18 cellular contexts compared by ENCODE assay signal in genomic region chr12:131863711-131864396, GRCh38. TPM values are rescaled to one million over a fixed set of nuclear protein-coding genes. Genes with fewer than 3 reads are reported as not detected.
DNase-seq lines count a peak whose midpoint lies in the region; ATAC-seq, FAIRE-seq and TF ChIP-seq lines count a peak whose summit lies in the region.
"Had no signal": no experiment of that assay in that cellular context is flagged by ENCODE, and none has a peak within 500 bp of the region (broad histone marks: within the 10 kb centered on the region; RNA-seq: fewer than 3 reads in every experiment).

No MANE protein-coding gene starts in this region.

- no peak for ATAC-seq in activated T-helper 17 cell treated with anti-CD3 and anti-CD28 coated beads, Interleukin-2, amount 50 U/mL, for 72 hours (replicated peaks)
- ATAC-seq: activated T-cell treated with anti-CD3 and anti-CD28 coated beads, Interleukin-2, amount 50 U/mL, for 72 hours; body of pancreas had no signal

- H4K20me1 ChIP-seq in keratinocyte (ENCODE audit: control insufficient read depth, extremely low read depth, insufficient read depth, low read length) = no peaks in the 10 kb centered on the region

- no peak overlapping the region for H3K27ac ChIP-seq in HEK293 (ENCODE audit: extremely low read depth, low read depth, low read length)
- no peak overlapping the region for H3K27ac ChIP-seq in SK-N-MC
- no peak overlapping the region for H3K27ac ChIP-seq in keratinocyte (ENCODE audit: control insufficient read depth, insufficient read depth, low read length)
- H3K27ac ChIP-seq in ascending aorta = no peak overlapping the region
- H3K27ac ChIP-seq: body of pancreas, WERI-Rb-1 had no signal

- H3K36me3 Mint-ChIP-seq in activated T-helper 17 cell treated with anti-CD3 and anti-CD28 coated beads, Interleukin-2, amount 50 U/mL, for 72 hours (ENCODE audit: low read depth) = no peaks in the 10 kb centered on the region
- H3K36me3 Mint-ChIP-seq: activated naive CD8-positive, alpha-beta T cell treated with anti-CD3 and anti-CD28 coated beads for 36 hours; naive B cell had no signal

- DNase-seq in BE2C (peak; percentile 75), SK-N-MC (ENCODE audit: low read depth, low spot score) (no peak), keratinocyte (ENCODE audit: low read depth, low spot score) (no peak), NCI-H510A treated with DMSO at 0.1 percent for 48 hours (lab: John Stamatoyannopoulos, UW) (no peak), ascending aorta (ENCODE audit: low spot score in 2 of 2) (no peak), SIG-M5 (lab: John Stamatoyannopoulos, UW) (no peak)
- DNase-seq: activated CD4-positive, alpha-beta memory T cell treated with anti-CD3 and anti-CD28 coated beads, Interleukin-2, amount 10 ng/mL, durations not matched to agents 7 days and 5 days; activated naive CD8-positive, alpha-beta T cell treated with anti-CD3 and anti-CD28 coated beads for 36 hours; activated T-cell treated with anti-CD3 and anti-CD28 coated beads, Interleukin-2, amount 50 U/mL, for 72 hours; body of pancreas; naive B cell; NCI-H1105 treated with DMSO at 0.1 percent for 48 hours; stimulated activated CD4-positive, alpha-beta T cell treated with anti-CD3 and anti-CD28 coated beads, Interleukin-4, amount 100 ng/mL, for 1 hour; WERI-Rb-1 had no signal

- H3K9me1 ChIP-seq in keratinocyte (ENCODE audit: control insufficient read depth, extremely low read depth, insufficient read depth, low read length) = no peaks in the 10 kb centered on the region

- no peak overlapping the region for H3K4me3 Mint-ChIP-seq in activated T-helper 17 cell treated with anti-CD3 and anti-CD28 coated beads, Interleukin-2, amount 50 U/mL, for 72 hours
- H3K4me3 Mint-ChIP-seq: activated CD4-positive, alpha-beta memory T cell treated with anti-CD3 and anti-CD28 coated beads, Interleukin-2, amount 10 ng/mL, durations not matched to agents 7 days and 5 days; activated naive CD8-positive, alpha-beta T cell treated with anti-CD3 and anti-CD28 coated beads for 36 hours; activated T-cell treated with anti-CD3 and anti-CD28 coated beads, Interleukin-2, amount 50 U/mL, for 72 hours; naive B cell; T-helper 1 cell treated with Interleukin-12 subunit alpha and Interleukin-12 subunit beta and Interleukin-4 antibody, amounts not matched to agents 30 μg/mL and 1 μg/mL, for 36 hours had no signal

- H3K36me3 ChIP-seq in BE2C (no peaks in the 10 kb centered on the region), HEK293 (ENCODE audit: control insufficient read depth in 2 of 2, insufficient read depth in 1 of 2, low read length in 2 of 2) (no peaks in the 10 kb centered on the region), SK-N-MC (ENCODE audit: insufficient read depth, low read length) (no peaks in the 10 kb centered on the region), keratinocyte (ENCODE audit: control insufficient read depth in 2 of 2, extremely low read depth in 1 of 2, insufficient read depth in 2 of 2, low read length in 2 of 2) (no peaks in the 10 kb centered on the region), ascending aorta (no peaks in the 10 kb centered on the region)
- H3K36me3 ChIP-seq: WERI-Rb-1 had no signal

- intact Hi-C loops in ascending aorta (cut with DNase I) = no loop called here

- H3K9me3 ChIP-seq in BE2C = no peaks in the 10 kb centered on the region
- H3K9me3 ChIP-seq in HEK293 (ENCODE audit: control insufficient read depth, insufficient read depth, low read depth, low read length) = no peaks in the 10 kb centered on the region
- H3K9me3 ChIP-seq in SK-N-MC (ENCODE audit: low read depth, low read length) = no peaks in the 10 kb centered on the region
- no peaks in the 10 kb centered on the region for H3K9me3 ChIP-seq in keratinocyte (ENCODE audit: control insufficient read depth, low read depth, low read length)
- H3K9me3 ChIP-seq in ascending aorta = no peaks in the 10 kb centered on the region
- H3K9me3 ChIP-seq: body of pancreas had no signal

- no peak for TF ChIP-seq CTCF in BE2C (IDR thresholded peaks at IDR 0.05; ENCODE audit: low read depth, low read length)
- TF ChIP-seq CTCF in HEK293 (tag by site-specific recombination; IDR thresholded peaks at IDR 0.05) = no peak
- TF ChIP-seq CTCF in keratinocyte (optimal IDR thresholded peaks at IDR 0.05 in 1 of 3, IDR thresholded peaks at IDR 0.05 in 1 of 3, conservative IDR thresholded peaks at IDR 0.05 in 1 of 3; ENCODE audit: extremely low read depth in 1 of 3, insufficient read depth in 2 of 3, low read length in 3 of 3) = no peak
- no peak for TF ChIP-seq CTCF in ascending aorta (IDR thresholded peaks at IDR 0.05)

- CTCF ChIA-PET in HEK293 (lab: Yijun Ruan, JAX) = interaction anchor here (0.6 kb wide), 1 partner anchor 71 kb away, joined by 3 read pairs; no protein-coding TSS in a partner anchor

- peak overlapping the region; percentile 43 for H3K4me2 ChIP-seq in keratinocyte (ENCODE audit: control insufficient read depth, extremely low read depth, insufficient read depth, low read depth, low read length)

- H2AFZ ChIP-seq in keratinocyte (ENCODE audit: control insufficient read depth, low read length) = no peak overlapping the region

- H3K4me1 ChIP-seq in BE2C (peaks cover 12% of the 10 kb centered on the region), HEK293 (ENCODE audit: control insufficient read depth, insufficient read depth, low read length) (no peaks in the 10 kb centered on the region), keratinocyte (ENCODE audit: control insufficient read depth, extremely low read depth, insufficient read depth, low read length) (peaks cover 28% of the 10 kb centered on the region), ascending aorta (no peaks in the 10 kb centered on the region)
- H3K4me1 ChIP-seq: body of pancreas had no signal

- H3K4me3 ChIP-seq in BE2C (ENCODE audit: low read depth, low read length) (peak overlapping the region; percentile 33), HEK293 (ENCODE audit: low read depth, low read length) (no peak overlapping the region), SK-N-MC (0 out of 2 replicates have a peak overlapping the region, but pooled peaks have one; percentile 32), keratinocyte (ENCODE audit: control insufficient read depth in 2 of 3, extremely low read depth in 1 of 3, insufficient read depth in 2 of 3, low read depth in 1 of 3, low read length in 3 of 3) (no peak overlapping the region), ascending aorta (no peak overlapping the region)
- H3K4me3 ChIP-seq: body of pancreas, lung had no signal

- H3K79me2 ChIP-seq in keratinocyte (ENCODE audit: control insufficient read depth, insufficient read depth, low read length) = no peaks in the 10 kb centered on the region

- no peaks in the 10 kb centered on the region for H3K27me3 ChIP-seq in BE2C
- H3K27me3 ChIP-seq in keratinocyte (ENCODE audit: control insufficient read depth, extremely low read depth, insufficient read depth, low read length) = no peaks in the 10 kb centered on the region
- H3K27me3 ChIP-seq in ascending aorta = no peaks in the 10 kb centered on the region
- H3K27me3 ChIP-seq: body of pancreas had no signal

- H3K9ac ChIP-seq in SK-N-MC (ENCODE audit: insufficient read length) = no peak overlapping the region
- H3K9ac ChIP-seq in keratinocyte (ENCODE audit: control insufficient read depth, extremely low read depth, insufficient read depth, low read length) = no peak overlapping the region

- H3K27me3 Mint-ChIP-seq in activated T-helper 17 cell treated with anti-CD3 and anti-CD28 coated beads, Interleukin-2, amount 50 U/mL, for 72 hours = no peaks in the 10 kb centered on the region
- H3K27me3 Mint-ChIP-seq: activated CD4-positive, alpha-beta memory T cell treated with anti-CD3 and anti-CD28 coated beads, Interleukin-2, amount 10 ng/mL, durations not matched to agents 7 days and 5 days; activated naive CD8-positive, alpha-beta T cell treated with anti-CD3 and anti-CD28 coated beads for 36 hours had no signal

- dilution Hi-C loops in keratinocyte (cut with MboI; ENCODE audit: extremely low pct_ligation_motif_present, low sequenced_read_pairs) = no loop called here

- POLR2A ChIA-PET in HEK293 (lab: Yijun Ruan, JAX) = no interaction called here

- H3K4me1 Mint-ChIP-seq in activated T-helper 17 cell treated with anti-CD3 and anti-CD28 coated beads, Interleukin-2, amount 50 U/mL, for 72 hours = no peaks in the 10 kb centered on the region
- H3K4me1 Mint-ChIP-seq: activated naive CD8-positive, alpha-beta T cell treated with anti-CD3 and anti-CD28 coated beads for 36 hours had no signal

- no peaks in the 10 kb centered on the region for H3K9me3 Mint-ChIP-seq in activated T-helper 17 cell treated with anti-CD3 and anti-CD28 coated beads, Interleukin-2, amount 50 U/mL, for 72 hours
- H3K9me3 Mint-ChIP-seq: activated CD4-positive, alpha-beta memory T cell treated with anti-CD3 and anti-CD28 coated beads, Interleukin-2, amount 10 ng/mL, durations not matched to agents 7 days and 5 days; activated naive CD8-positive, alpha-beta T cell treated with anti-CD3 and anti-CD28 coated beads for 36 hours; activated T-cell treated with anti-CD3 and anti-CD28 coated beads, Interleukin-2, amount 50 U/mL, for 72 hours; naive B cell; T-helper 1 cell treated with Interleukin-12 subunit alpha and Interleukin-12 subunit beta and Interleukin-4 antibody, amounts not matched to agents 30 μg/mL and 1 μg/mL, for 36 hours had no signal

- no peak for FAIRE-seq in keratinocyte (lab: Jason Lieb, UNC)

- H3K27ac Mint-ChIP-seq in activated T-helper 17 cell treated with anti-CD3 and anti-CD28 coated beads, Interleukin-2, amount 50 U/mL, for 72 hours = no peak overlapping the region
- H3K27ac Mint-ChIP-seq: activated CD4-positive, alpha-beta memory T cell treated with anti-CD3 and anti-CD28 coated beads, Interleukin-2, amount 10 ng/mL, durations not matched to agents 7 days and 5 days; activated naive CD8-positive, alpha-beta T cell treated with anti-CD3 and anti-CD28 coated beads for 36 hours; activated T-cell treated with anti-CD3 and anti-CD28 coated beads, Interleukin-2, amount 50 U/mL, for 72 hours; naive B cell; T-helper 1 cell treated with Interleukin-12 subunit alpha and Interleukin-12 subunit beta and Interleukin-4 antibody, amounts not matched to agents 30 μg/mL and 1 μg/mL, for 36 hours had no signal

RNA-seq across cellular contexts. Expression of gene ULK1, which starts 30.6 kb away (rescaled TPM):
- 43.2 TPM for polyA plus RNA-seq in BE2C (2012; ENCODE audit: insufficient read depth, insufficient read length, low read depth)
- polyA plus RNA-seq in keratinocyte = 2.3 to 4.8 TPM (median 4.3 TPM) in 3 replicates
- polyA plus RNA-seq in keratinocyte (2011; ENCODE audit: low read depth) = 6.5 TPM
- 2.1 and 3.5 TPM in 2 replicates for polyA plus RNA-seq in keratinocyte (2011; cell fraction: cytosol; rRNA removed)
- polyA plus RNA-seq in keratinocyte (2011; cell fraction: nucleus; rRNA removed) = 21.9 and 29.8 TPM in 2 replicates
- 7.5 and 24.2 TPM in 2 replicates for polyA plus RNA-seq in keratinocyte (2012; ENCODE audit: low replicate concordance)
- 5.2 to 6.6 TPM (median 5.8 TPM) in 3 replicates for polyA minus RNA-seq in keratinocyte
- 9.6 TPM for polyA minus RNA-seq in keratinocyte (2011; cell fraction: cytosol; rRNA and poly(A)+ RNA removed)
- 13.2 and 15.6 TPM in 2 replicates for polyA minus RNA-seq in keratinocyte (2011; cell fraction: nucleus; rRNA and poly(A)+ RNA removed)
- total RNA-seq in ascending aorta = 156 TPM
- 10 to 100 TPM; 14.7 to 21.5 TPM for total RNA-seq in activated T-helper 17 cell treated with anti-CD3 and anti-CD28 coated beads, Interleukin-2, amount 50 U/mL, for 72 hours

RNA-seq across cellular contexts. Expression of gene MMP17, which starts 35.7 kb away (rescaled TPM):
- 3.2 TPM for polyA plus RNA-seq in BE2C (2012; ENCODE audit: insufficient read depth, insufficient read length, low read depth)
- polyA plus RNA-seq in keratinocyte = 2.2 to 4.8 TPM (median 2.3 TPM) in 3 replicates
- 1.8 TPM for polyA plus RNA-seq in keratinocyte (2011; ENCODE audit: low read depth)
- polyA plus RNA-seq in keratinocyte (2011; cell fraction: cytosol; rRNA removed) = 1.3 and 2.1 TPM in 2 replicates
- 3.5 and 4.6 TPM in 2 replicates for polyA plus RNA-seq in keratinocyte (2011; cell fraction: nucleus; rRNA removed)
- 1.2 and 2.0 TPM in 2 replicates for polyA plus RNA-seq in keratinocyte (2012; ENCODE audit: low replicate concordance)
- 0.38 to 3.3 TPM (median 1.3 TPM) in 3 replicates for polyA minus RNA-seq in keratinocyte
- polyA minus RNA-seq in keratinocyte (2011; cell fraction: cytosol; rRNA and poly(A)+ RNA removed) = 7.7 TPM
- 5.1 and 9.2 TPM in 2 replicates for polyA minus RNA-seq in keratinocyte (2011; cell fraction: nucleus; rRNA and poly(A)+ RNA removed)
- total RNA-seq in ascending aorta = 16.8 TPM
- total RNA-seq in activated T-helper 17 cell treated with anti-CD3 and anti-CD28 coated beads, Interleukin-2, amount 50 U/mL, for 72 hours = under 1 TPM in 1 of 2 donors, not detected in 1; 0.32 TPM
- total RNA-seq: activated T-cell treated with anti-CD3 and anti-CD28 coated beads, Interleukin-2, amount 50 U/mL, for 72 hours had no signal

Comparison
In these comparisons a context has a peak if more than half of its experiments do, and no peak if none do; other contexts are left out.
1. H3K4me3 ChIP-seq: peak in BE2C (single experiment) and SK-N-MC (single experiment); none in HEK293 (single experiment), keratinocyte (0 of 3) and ascending aorta (0 of 2).
2. RNA of gene MMP17, which starts 35.7 kb away (total RNA-seq): 16.8 TPM in ascending aorta (single experiment); 0.32 TPM in activated T-helper 17 cell treated with anti-CD3 and anti-CD28 coated beads, Interleukin-2, amount 50 U/mL, for 72 hours; every median in the first group is over 10 times any median in the second.